In genomic region chr14:31449136-31449535, GRCh38 we compare ENCODE assay signal across 32 cellular contexts. TPM values are rescaled to one million over a fixed set of nuclear protein-coding genes. Genes with fewer than 3 reads are reported as not detected.
"Had no signal": no experiment of that assay in that cellular context is flagged by ENCODE, and none has a peak within 500 bp of the region (broad histone marks: within the 10 kb centered on the region; RNA-seq: fewer than 3 reads in every experiment).

No MANE protein-coding gene starts in this region.

- H3K27ac ChIP-seq: neural progenitor cell, ovary, parathyroid adenoma, psoas muscle, skin epidermis, spleen, suprapubic skin, testis, tibial artery, transverse colon, upper lobe of right lung, uterus had no signal

- H2AFZ ChIP-seq: neural progenitor cell had no signal

- H3K4me1 ChIP-seq: neural progenitor cell, parathyroid adenoma, testis, transverse colon, uterus had no signal

- H3K36me3 ChIP-seq: neural progenitor cell, ovary, uterus had no signal

- DNase-seq: natural killer cell; occipital lobe; ovary; posterior cingulate gyrus; psoas muscle; right cardiac atrium; spleen; stimulated activated CD4-positive, alpha-beta T cell treated with anti-CD3 and anti-CD28 coated beads, Interleukin-12 subunit alpha, Interleukin-12 subunit beta, amount 100 ng/mL, for 4 hours; stimulated activated CD4-positive, alpha-beta T cell treated with anti-CD3 and anti-CD28 coated beads, Interleukin-1b, Interleukin-23, amount 100 ng/mL, for 48 hours; stimulated activated CD4-positive, alpha-beta T cell treated with anti-CD3 and anti-CD28 coated beads, Interleukin-4, amount 100 ng/mL, for 1 hour; stimulated activated CD4-positive, alpha-beta T cell treated with anti-CD3 and anti-CD28 coated beads, Interleukin-4, amount 100 ng/mL, for 4 hours; stimulated activated CD8-positive, alpha-beta memory T cell treated with anti-CD3 and anti-CD28 coated beads, Interleukin-4, amount 100 ng/mL, for 48 hours; stimulated activated naive CD4-positive, alpha-beta T cell; stimulated activated naive CD8-positive, alpha-beta T cell treated with anti-CD3 and anti-CD28 coated beads, Interleukin-15, amount 100 ng/mL, for 72 hours; stimulated activated naive CD8-positive, alpha-beta T cell treated with anti-CD3 and anti-CD28 coated beads, Interleukin-15, Interleukin-2, amounts not matched to agents 100 U/mL and 50 U/mL, for 24 hours; substantia nigra; testis; tibial artery; transverse colon; upper lobe of right lung; uterus had no signal

- H3K27me3 ChIP-seq: neural progenitor cell, ovary, spleen, suprapubic skin, testis, tibial artery, transverse colon, upper lobe of right lung, uterus had no signal

- H3K4me3 ChIP-seq: neural progenitor cell, ovary, psoas muscle, skin epidermis, smooth muscle cell, spleen, suprapubic skin, testis, tibial artery, transverse colon, upper lobe of right lung, uterus had no signal

- H3K9me3 ChIP-seq: ovary, psoas muscle, spleen, suprapubic skin, testis, tibial artery, transverse colon, upper lobe of right lung, uterus had no signal

- H3K4me2 ChIP-seq: neural progenitor cell, smooth muscle cell had no signal

- ATAC-seq: natural killer cell; psoas muscle; sciatic nerve; stimulated activated memory B cell treated with anti-CD40 and anti-IgM and Interleukin-4, amounts not matched to agents 10 μg/mL and 1 μg/mL and 100 μg/mL, for 72 hours; stimulated activated naive CD8-positive, alpha-beta T cell treated with anti-CD3 and anti-CD28 coated beads, Interleukin-15, amount 100 ng/mL, for 72 hours; stimulated activated naive CD8-positive, alpha-beta T cell treated with anti-CD3 and anti-CD28 coated beads, Interleukin-15, Interleukin-2, amounts not matched to agents 100 U/mL and 50 U/mL, for 24 hours had no signal

- H3K79me2 ChIP-seq: parathyroid adenoma had no signal

- H3K9ac ChIP-seq: neural progenitor cell, parathyroid adenoma had no signal

RNA-seq across cellular contexts. Expression of gene GPR33, which starts 38.7 kb away (rescaled TPM):
- total RNA-seq: natural killer cell, occipital lobe, osteoblast, ovary, progenitor cell of endocrine pancreas, psoas muscle, renal cortical epithelial cell, right cardiac atrium, sciatic nerve, smooth muscle cell, spleen, suprapubic skin, transverse colon, upper lobe of right lung, urinary bladder, uterus had no signal
